8 cellular contexts compared by ENCODE assay signal in the genomic region with DNA sequence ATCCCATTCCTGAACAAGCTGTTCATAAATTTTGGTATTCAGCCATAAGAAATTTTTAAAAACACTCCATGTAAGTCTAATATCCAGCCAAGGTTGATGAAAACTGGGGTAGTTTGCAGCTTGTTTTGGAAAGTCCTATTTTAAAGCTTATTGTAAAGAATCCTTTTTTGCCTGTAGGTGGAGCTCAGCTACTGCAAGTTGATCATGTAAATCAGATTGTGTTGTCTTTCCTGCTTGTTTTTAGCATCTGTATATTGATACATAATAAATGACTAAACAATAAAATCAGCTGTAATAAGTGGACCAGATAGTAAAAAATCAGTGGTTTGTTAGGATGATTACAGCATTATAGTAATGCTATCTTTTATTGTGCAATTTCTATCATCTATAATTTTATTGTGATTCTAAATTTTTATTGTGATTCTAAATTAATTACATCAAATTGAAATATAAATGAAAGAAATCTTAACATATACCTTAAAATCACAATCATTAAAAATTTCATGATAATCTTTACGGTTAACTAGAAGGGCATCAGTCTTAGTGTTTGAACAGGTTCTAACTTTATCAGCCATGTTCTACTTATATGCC. TPM values are rescaled to one million over a fixed set of nuclear protein-coding genes. Genes with fewer than 3 reads are reported as not detected.
DNase-seq lines count a peak whose midpoint lies in the region; ATAC-seq and TF ChIP-seq lines count a peak whose summit lies in the region.

No MANE protein-coding gene starts in this region.

- H3K9me3 ChIP-seq in OCI-LY3 (ENCODE audit: insufficient read depth, low read length) = no peaks in the 10 kb centered on the region
- no peaks in the 10 kb centered on the region for H3K9me3 ChIP-seq in lung (ENCODE audit: control insufficient read depth in 2 of 2, insufficient read depth in 1 of 2, low read length in 1 of 2)

- no peak overlapping the region for H3K9ac ChIP-seq in OCI-LY3 (ENCODE audit: low read length)

- intact Hi-C loops in natural killer cell (cut with micrococcal nuclease) = loop anchor here (1.0 kb wide), 1 partner anchor 672 kb away; no protein-coding TSS in a partner anchor

- no peaks in the 10 kb centered on the region for H3K79me2 ChIP-seq in OCI-LY3 (ENCODE audit: low read length)

- peak; percentile 64 for TF ChIP-seq CTCF in natural killer cell (IDR thresholded peaks at IDR 0.05)
- TF ChIP-seq CTCF in OCI-LY3 (IDR thresholded peaks at IDR 0.05; ENCODE audit: low read depth, low read length) = peak; percentile 76
- TF ChIP-seq CTCF in lung (IDR thresholded peaks at IDR 0.05; ENCODE audit: control extremely low read depth, extremely low read depth) = peak; percentile 48

- no peak overlapping the region for H3K27ac Mint-ChIP-seq in natural killer cell
- no peak overlapping the region for H3K27ac Mint-ChIP-seq in natural killer cell treated with Interleukin-12 subunit alpha and Interleukin-12 subunit beta and Interleukin-15 and Interleukin-18, amount 100 ng/mL, for 72 hours

- no peaks in the 10 kb centered on the region for H3K4me1 Mint-ChIP-seq in natural killer cell
- peaks cover 0 to 5% of the 10 kb centered on the region in 2 donors for H3K4me1 Mint-ChIP-seq in natural killer cell treated with Interleukin-12 subunit alpha and Interleukin-12 subunit beta and Interleukin-15 and Interleukin-18, amount 100 ng/mL, for 72 hours (ENCODE audit: low read depth in 2 of 2)

- no peak overlapping the region for H3K4me3 Mint-ChIP-seq in natural killer cell
- no peak overlapping the region for H3K4me3 Mint-ChIP-seq in natural killer cell treated with Interleukin-12 subunit alpha and Interleukin-12 subunit beta and Interleukin-15 and Interleukin-18, amount 100 ng/mL, for 72 hours

- no peaks in the 10 kb centered on the region for H3K9me3 Mint-ChIP-seq in natural killer cell
- H3K9me3 Mint-ChIP-seq in natural killer cell treated with Interleukin-12 subunit alpha and Interleukin-12 subunit beta and Interleukin-15 and Interleukin-18, amount 100 ng/mL, for 72 hours = no peaks in the 10 kb centered on the region

- H3K36me3 Mint-ChIP-seq in natural killer cell = peaks cover 13% of the 10 kb centered on the region
- peaks cover 10% of the 10 kb centered on the region for H3K36me3 Mint-ChIP-seq in natural killer cell treated with Interleukin-12 subunit alpha and Interleukin-12 subunit beta and Interleukin-15 and Interleukin-18, amount 100 ng/mL, for 72 hours

- H3K36me3 ChIP-seq in OCI-LY3 (replicated peaks; ENCODE audit: low read depth, low read length) (no peaks in the 10 kb centered on the region), lung (ENCODE audit: control insufficient read depth in 2 of 2, insufficient read depth in 2 of 2, low read length in 2 of 2) (peaks cover under 1 to 8% of the 10 kb centered on the region in 2 donors)

- H2AFZ ChIP-seq in OCI-LY3 (ENCODE audit: low read depth, low read length) = no peak overlapping the region

- DNase-seq in natural killer cell (no peak), dedifferentiated amniotic fluid mesenchymal stem cell (ENCODE audit: extremely low spot score) (peak; percentile 74), lung (ENCODE audit: low spot score) (no peak), GF-D8 (lab: John Stamatoyannopoulos, UW) (no peak)
- DNase-seq in natural killer cell treated with Interleukin-12 subunit alpha and Interleukin-12 subunit beta and Interleukin-15 and Interleukin-18, amount 100 ng/mL, for 72 hours (ENCODE audit: low spot score) = no peak
- DNase-seq in stimulated activated naive CD8-positive, alpha-beta T cell treated with anti-CD3 and anti-CD28 coated beads, Interleukin-15, Interleukin-2, amounts not matched to agents 100 U/mL and 50 U/mL, for 24 hours = no peak

- H3K27ac ChIP-seq in OCI-LY3 (ENCODE audit: low read length) = no peak overlapping the region
- H3K27ac ChIP-seq in lung (ENCODE audit: low read depth in 1 of 2, low read length in 1 of 2) = no peak overlapping the region

- peak in 2 of 3 donors; percentile 50 to 53 for ATAC-seq in natural killer cell
- no peak for ATAC-seq in natural killer cell treated with Interleukin-12 subunit alpha and Interleukin-12 subunit beta and Interleukin-15 and Interleukin-18, amount 100 ng/mL, for 72 hours
- ATAC-seq in HG03378 (IDR thresholded peaks at IDR 0.05; ENCODE audit: unreplicated experiment) = peak; percentile 43
- ATAC-seq in lung (ENCODE audit: insufficient read depth, low FRiP score) = no peak
- no peak for ATAC-seq in stimulated activated naive CD8-positive, alpha-beta T cell treated with anti-CD3 and anti-CD28 coated beads, Interleukin-15, Interleukin-2, amounts not matched to agents 100 U/mL and 50 U/mL, for 24 hours

- no peaks in the 10 kb centered on the region for H3K27me3 Mint-ChIP-seq in natural killer cell (ENCODE audit: low read depth in 2 of 2)
- H3K27me3 Mint-ChIP-seq in natural killer cell treated with Interleukin-12 subunit alpha and Interleukin-12 subunit beta and Interleukin-15 and Interleukin-18, amount 100 ng/mL, for 72 hours = no peaks in the 10 kb centered on the region

- H3K4me1 ChIP-seq in OCI-LY3 (ENCODE audit: low read length) (peaks cover 22% of the 10 kb centered on the region), lung (ENCODE audit: control insufficient read depth in 2 of 2, insufficient read depth in 2 of 2, low read length in 2 of 2) (no peaks in the 10 kb centered on the region)

- 85 to 88% methylated on average over 1 of the region's 1 CpG for WGBS in lung, 2 donors

- no peak overlapping the region for H3K4me2 ChIP-seq in OCI-LY3 (ENCODE audit: low read length)

- H4K20me1 ChIP-seq in OCI-LY3 (ENCODE audit: insufficient read depth, low read length) = peaks cover 13% of the 10 kb centered on the region; the same call in 1 of the 2 replicates

- H3K4me3 ChIP-seq in OCI-LY3 (ENCODE audit: low read length) = no peak overlapping the region
- H3K4me3 ChIP-seq in lung = no peak overlapping the region

- H3K27me3 ChIP-seq in OCI-LY3 (ENCODE audit: low read depth, low read length) = no peaks in the 10 kb centered on the region
- no peaks in the 10 kb centered on the region for H3K27me3 ChIP-seq in lung (ENCODE audit: control insufficient read depth, insufficient read depth)

RNA-seq across cellular contexts. Expression of a gene that starts 42.4 kb away (rescaled TPM):
- total RNA-seq in natural killer cell = 10 to 100 TPM; 21.6 to 26.3 (median 25.7) TPM
- total RNA-seq in natural killer cell treated with Interleukin-12 subunit alpha and Interleukin-12 subunit beta and Interleukin-15 and Interleukin-18, amount 100 ng/mL, for 72 hours = 10 to 100 TPM; 29.1 to 32.6 TPM
- total RNA-seq in lung = 10 to 100 TPM; 17.1 to 21.2 TPM
- polyA plus RNA-seq in lung = 10 to 100 TPM; 12.0 to 16.3 TPM

RNA-seq across cellular contexts. Expression of a gene that starts 42.7 kb away (rescaled TPM):
- total RNA-seq in natural killer cell (10 to 100 TPM; 20.2 to 28.0 (median 24.4) TPM), lung (10 to 100 TPM; 16.2 to 17.0 TPM)
- 10 to 100 TPM; 19.9 to 20.1 TPM for total RNA-seq in natural killer cell treated with Interleukin-12 subunit alpha and Interleukin-12 subunit beta and Interleukin-15 and Interleukin-18, amount 100 ng/mL, for 72 hours
- polyA plus RNA-seq in lung = 10 to 100 TPM; 10.8 to 16.1 TPM

Comparison
In these comparisons a context has a peak if more than half of its experiments do, and no peak if none do; other contexts are left out.
1. ATAC-seq: peak in natural killer cell (2 of 3) and HG03378 (single experiment); none in natural killer cell treated with Interleukin-12 subunit alpha and Interleukin-12 subunit beta and Interleukin-15 and Interleukin-18, amount 100 ng/mL, for 72 hours (0 of 2), lung (single experiment) and stimulated activated naive CD8-positive, alpha-beta T cell treated with anti-CD3 and anti-CD28 coated beads, Interleukin-15, Interleukin-2, amounts not matched to agents 100 U/mL and 50 U/mL, for 24 hours (single experiment).
2. Peak in every context shown above with its lines, with median percentiles within 50 percentile points of each other: CTCF ChIP-seq.